8 cellular contexts compared by ENCODE assay signal in genomic region chr1:214261206-214262123, GRCh38. TPM values are rescaled to one million over a fixed set of nuclear protein-coding genes. Genes with fewer than 3 reads are reported as not detected.
DNase-seq lines count a peak whose midpoint lies in the region; ATAC-seq and TF ChIP-seq lines count a peak whose summit lies in the region.

No MANE protein-coding gene starts in this region.

- H4K20me1 ChIP-seq in Karpas-422 (ENCODE audit: insufficient read depth, low read depth, low read length) = no peaks in the 10 kb centered on the region

- H3K14ac ChIP-seq in neuronal stem cell (ENCODE audit: low read length) = no peak overlapping the region

- no peak overlapping the region for H3K9ac ChIP-seq in Karpas-422 (ENCODE audit: low read length)
- H3K9ac ChIP-seq in neuronal stem cell (ENCODE audit: low read depth, low read length, poor library complexity) = no peak overlapping the region

- H3K27me3 Mint-ChIP-seq in activated T-cell treated with anti-CD3 and anti-CD28 coated beads, Interleukin-2, amount 50 U/mL, for 72 hours (ENCODE audit: low read depth) = peaks cover 72% of the 10 kb centered on the region

- no peak overlapping the region for H3K27ac ChIP-seq in Karpas-422 (ENCODE audit: low read length)
- no peak overlapping the region for H3K27ac ChIP-seq in neuronal stem cell (replicated peaks; ENCODE audit: low read length)
- no peak overlapping the region for H3K27ac ChIP-seq in substantia nigra (ENCODE audit: low read depth, low read length, poor library complexity, severe bottlenecking)

- H3K18ac ChIP-seq in neuronal stem cell (ENCODE audit: low read length) = no peak overlapping the region

- DNase-seq in Daoy (ENCODE audit: low read depth) = peak; percentile 83
- DNase-seq in Karpas-422 = peak; percentile 86
- peak; percentile 84 to 85 for DNase-seq in activated T-cell treated with anti-CD3 and anti-CD28 coated beads, Interleukin-2, amount 50 U/mL, for 72 hours
- peak; percentile 86 for DNase-seq in fibroblast of peridontal ligament (ENCODE audit: extremely low read depth)
- peak; percentile 73 for DNase-seq in neuronal stem cell (ENCODE audit: low spot score)
- peak in 47 of 49 donors; percentile 12 to 86 (median 68) for DNase-seq in substantia nigra (lab: John Stamatoyannopoulos, UW)

- WGBS in neuronal stem cell (ENCODE audit: extremely low coverage in 2 of 2, insufficient read length in 2 of 2, insufficient replicate concordance in 1 of 2), 2 donors = no CpG with 5 or more reads among the region's 15 CpGs

- peak overlapping the region in 1 of 2 donors; percentile 71 for H3K4me3 Mint-ChIP-seq in activated T-cell treated with anti-CD3 and anti-CD28 coated beads, Interleukin-2, amount 50 U/mL, for 72 hours

- H3K36me3 Mint-ChIP-seq in activated T-cell treated with anti-CD3 and anti-CD28 coated beads, Interleukin-2, amount 50 U/mL, for 72 hours (ENCODE audit: insufficient read depth in 2 of 2) = no peaks in the 10 kb centered on the region

- H3K23ac ChIP-seq in neuronal stem cell (ENCODE audit: low read depth, low read length, poor library complexity) = no peak overlapping the region

- no peak overlapping the region for H4K91ac ChIP-seq in neuronal stem cell (ENCODE audit: low read depth, low read length, poor library complexity)

- H3K4me1 ChIP-seq in Karpas-422 (ENCODE audit: low read length) (peaks cover 4% of the 10 kb centered on the region; the same call in 1 of the 2 replicates), neuronal stem cell (ENCODE audit: control insufficient read depth in 2 of 2, insufficient read depth in 1 of 2, low read depth in 1 of 2, low read length in 2 of 2) (peaks cover 2 to 10% of the 10 kb centered on the region in 2 donors)

- H3K9me3 Mint-ChIP-seq in activated T-cell treated with anti-CD3 and anti-CD28 coated beads, Interleukin-2, amount 50 U/mL, for 72 hours = no peaks in the 10 kb centered on the region

- H2BK5ac ChIP-seq in neuronal stem cell (ENCODE audit: low read length) = no peak overlapping the region

- H3K4me2 ChIP-seq in Karpas-422 (ENCODE audit: low read depth, low read length, poor library complexity, severe bottlenecking) (peak overlapping the region; percentile 37), neuronal stem cell (ENCODE audit: insufficient read depth, low read length, poor library complexity, severe bottlenecking) (no peak overlapping the region)

- H2AK5ac ChIP-seq in neuronal stem cell (ENCODE audit: low read depth, low read length) = no peak overlapping the region

- H3K4me3 ChIP-seq in Karpas-422 (ENCODE audit: low read length) = no peak overlapping the region
- no peak overlapping the region for H3K4me3 ChIP-seq in neuronal stem cell (ENCODE audit: low read length in 2 of 2)

- H4K8ac ChIP-seq in neuronal stem cell (ENCODE audit: low read depth, low read length) = no peak overlapping the region

- no peaks in the 10 kb centered on the region for H3K79me2 ChIP-seq in Karpas-422 (ENCODE audit: low read length)

- H3K9me3 ChIP-seq in Karpas-422 (ENCODE audit: low read length) (no peaks in the 10 kb centered on the region), neuronal stem cell (replicated peaks in 1 of 2; ENCODE audit: control insufficient read depth in 2 of 2, insufficient read depth in 1 of 2, low read depth in 1 of 2, low read length in 2 of 2) (peaks cover 0 to 2% of the 10 kb centered on the region in 2 donors)

- no peaks in the 10 kb centered on the region for H3K79me1 ChIP-seq in neuronal stem cell (ENCODE audit: low read depth, low read length)

- peak overlapping the region; percentile 83 for H3K27ac Mint-ChIP-seq in activated T-cell treated with anti-CD3 and anti-CD28 coated beads, Interleukin-2, amount 50 U/mL, for 72 hours

- H3K9me2 ChIP-seq in Karpas-422 (replicated peaks; ENCODE audit: insufficient read depth, low read length) = no peaks in the 10 kb centered on the region

- no peak overlapping the region for H2BK12ac ChIP-seq in neuronal stem cell (ENCODE audit: low read length)

- ATAC-seq in GM21786 (IDR thresholded peaks at IDR 0.05; ENCODE audit: unreplicated experiment) = peak; percentile 92
- peak; percentile 79 to 82 for ATAC-seq in activated T-cell treated with anti-CD3 and anti-CD28 coated beads, Interleukin-2, amount 50 U/mL, for 72 hours (replicated peaks in 1 of 2)

- H3K4me1 Mint-ChIP-seq in activated T-cell treated with anti-CD3 and anti-CD28 coated beads, Interleukin-2, amount 50 U/mL, for 72 hours (ENCODE audit: low read depth) = peaks cover 17% of the 10 kb centered on the region

- no peak overlapping the region for H3K4ac ChIP-seq in neuronal stem cell (ENCODE audit: low read length)

- H3K27me3 ChIP-seq in Karpas-422 (ENCODE audit: low read length) (no peaks in the 10 kb centered on the region), neuronal stem cell (ENCODE audit: control insufficient read depth in 3 of 3, insufficient read depth in 3 of 3, low read depth in 1 of 3, low read length in 3 of 3) (peaks cover 0 to 38% (median 4%) of the 10 kb centered on the region in 3 experiments)

- H3K36me3 ChIP-seq in Karpas-422 (ENCODE audit: insufficient read depth, low read length) = no peaks in the 10 kb centered on the region
- no peaks in the 10 kb centered on the region for H3K36me3 ChIP-seq in neuronal stem cell (replicated peaks in 1 of 2; ENCODE audit: control insufficient read depth in 2 of 2, insufficient read depth in 2 of 2, low read length in 2 of 2)

- H2BK120ac ChIP-seq in neuronal stem cell (ENCODE audit: low read depth, low read length) = no peak overlapping the region

- no peak overlapping the region for H2AFZ ChIP-seq in Karpas-422 (ENCODE audit: low read length)
- H2AFZ ChIP-seq in neuronal stem cell (ENCODE audit: low read length) = peak overlapping the region; percentile 27

- no peak overlapping the region for H2BK15ac ChIP-seq in neuronal stem cell (ENCODE audit: low read length)

TF ChIP-seq in PFSK-1, 5 proteins besides CTCF, POLR2A, EP300 and RAD21:
- TF ChIP-seq POLR2AphosphoS5 (IDR thresholded peaks at IDR 0.05; ENCODE audit: low read depth, low read length) (no peak), SIN3A (IDR thresholded peaks at IDR 0.05; ENCODE audit: borderline replicate concordance, insufficient read depth, low read length) (no peak), REST (IDR thresholded peaks at IDR 0.05; ENCODE audit: insufficient read depth in 1 of 2, low read depth in 2 of 2, low read length in 2 of 2) (no peak), FOXP2 (optimal IDR thresholded peaks at IDR 0.05; ENCODE audit: borderline replicate concordance, extremely low read depth, extremely low read length, insufficient read depth) (peak; percentile 49), TAF1 (IDR thresholded peaks at IDR 0.05; ENCODE audit: borderline replicate concordance, insufficient read depth, low read length) (no peak)
TF ChIP-seq in PFSK-1: peak in this region for 1.

RNA-seq across cellular contexts. Expression of gene SMYD2, which starts 19.5 kb away (rescaled TPM):
- 38.8 and 42.4 TPM in 2 replicates for total RNA-seq in Daoy (2014; rRNA removed; shearing (Covaris generic))
- 33.1 and 63.2 TPM in 2 replicates for total RNA-seq in Karpas-422 (2014; rRNA removed; shearing (Covaris generic); ENCODE audit: low replicate concordance)
- 18.3 TPM for polyA plus RNA-seq in PFSK-1 (2012; ENCODE audit: insufficient read length, low read depth)
- 10 to 100 TPM; 28.6 to 34.5 TPM for total RNA-seq in activated T-cell treated with anti-CD3 and anti-CD28 coated beads, Interleukin-2, amount 50 U/mL, for 72 hours
- 14.4 TPM for polyA plus RNA-seq in neuronal stem cell (2013, experiment 1 of 2)
- 14.7 TPM for polyA plus RNA-seq in neuronal stem cell (2013, experiment 2 of 2)
